Comparison of ENCODE assay signal across 8 cellular contexts in genomic region chr6:142886431-142887170, GRCh38. TPM values are rescaled to one million over a fixed set of nuclear protein-coding genes. Genes with fewer than 3 reads are reported as not detected.
DNase-seq lines count a peak whose midpoint lies in the region; ATAC-seq and TF ChIP-seq lines count a peak whose summit lies in the region.

No MANE protein-coding gene starts in this region.

- H3K4me3 ChIP-seq in PC-3 (ENCODE audit: low read length): no peak overlapping the region
- H3K4me3 ChIP-seq in effector memory CD4-positive, alpha-beta T cell (ENCODE audit: insufficient read depth, low read depth, low read length, poor library complexity, severe bottlenecking): no peak overlapping the region
- no peak overlapping the region for H3K4me3 ChIP-seq in neural cell (ENCODE audit: low read length)

- H3K27me3 ChIP-seq in PC-3 (ENCODE audit: low read length): no peaks in the 10 kb centered on the region
- H3K27me3 ChIP-seq in effector memory CD4-positive, alpha-beta T cell (replicated peaks; ENCODE audit: control insufficient read depth, insufficient read depth, low read length, poor library complexity, severe bottlenecking): no peaks in the 10 kb centered on the region
- H3K27me3 ChIP-seq in neural cell (ENCODE audit: insufficient read depth, low read depth, low read length): no peaks in the 10 kb centered on the region

- intact Hi-C loops in PC-3 (cut with micrococcal nuclease): loop anchor here (5.0 to 10.0 kb wide), 2 partner anchors 56 to 192 kb away; no protein-coding TSS in a partner anchor

- CTCF ChIA-PET in PC-3 (lab: Charles Lee): no interaction called here

- no peaks in the 10 kb centered on the region for H3K36me3 ChIP-seq in PC-3 (ENCODE audit: low read depth, low read length)
- no peaks in the 10 kb centered on the region for H3K36me3 ChIP-seq in effector memory CD4-positive, alpha-beta T cell (ENCODE audit: control insufficient read depth, insufficient read depth, low read length)
- no peaks in the 10 kb centered on the region for H3K36me3 ChIP-seq in neural cell (ENCODE audit: insufficient read depth, low read length)

- peak overlapping the region; percentile 96 for H3K27ac ChIP-seq in PC-3 (ENCODE audit: low read length)
- peak overlapping the region; percentile 82 for H3K27ac ChIP-seq in effector memory CD4-positive, alpha-beta T cell (ENCODE audit: insufficient read depth, low read length, poor library complexity, severe bottlenecking)
- peak overlapping the region; percentile 97 for H3K27ac ChIP-seq in neural cell (ENCODE audit: low read length)

- H3K4me2 ChIP-seq in PC-3 (ENCODE audit: low read length): no peak overlapping the region
- H3K4me2 ChIP-seq in neural cell (ENCODE audit: low read length): peak overlapping the region; percentile 3

- in situ Hi-C loops in Caki2 (cut with HindIII; ENCODE audit: low pct_unique_long_range_greater_than_20kb, low sequenced_read_pairs): no loop called here

- TF ChIP-seq CTCF in PC-3 (conservative IDR thresholded peaks at IDR 0.05; ENCODE audit: low read depth, low read length) (peak; percentile 61), neural cell (IDR thresholded peaks at IDR 0.05; ENCODE audit: poor library complexity, severe bottlenecking) (peak; percentile 63)

- peak; percentile 53 for DNase-seq in Caki2 (ENCODE audit: low read depth)
- DNase-seq in PC-3: peak; percentile 52
- no peak for DNase-seq in effector memory CD4-positive, alpha-beta T cell
- no peak for DNase-seq in activated CD4-positive, alpha-beta T cell treated with anti-CD3 and anti-CD28 coated beads, Interleukin-2, amount 50 U/mL, for 4 hours
- DNase-seq in putamen (ENCODE audit: low spot score): no peak

- TF ChIP-seq RAD21 in neural cell (conservative IDR thresholded peaks at IDR 0.05): peak; percentile 44

- no peaks in the 10 kb centered on the region for H3K9me2 ChIP-seq in PC-3 (replicated peaks; ENCODE audit: low read length)
- no peaks in the 10 kb centered on the region for H3K9me2 ChIP-seq in neural cell (ENCODE audit: insufficient read depth, low read length)

- no peaks in the 10 kb centered on the region for H3K9me3 ChIP-seq in PC-3 (ENCODE audit: low read length)
- H3K9me3 ChIP-seq in effector memory CD4-positive, alpha-beta T cell (ENCODE audit: control insufficient read depth, low read length): no peaks in the 10 kb centered on the region
- H3K9me3 ChIP-seq in neural cell (ENCODE audit: low read length): no peaks in the 10 kb centered on the region

- peaks cover 50% of the 10 kb centered on the region for H3K4me1 ChIP-seq in PC-3 (ENCODE audit: insufficient read depth, low read length)
- H3K4me1 ChIP-seq in effector memory CD4-positive, alpha-beta T cell (ENCODE audit: control insufficient read depth, insufficient read depth, low read length, poor library complexity, severe bottlenecking): peaks cover 43% of the 10 kb centered on the region

- H2AFZ ChIP-seq in PC-3 (ENCODE audit: low read length) (no peak overlapping the region), neural cell (ENCODE audit: low read depth, low read length) (no peak overlapping the region)

- H3K9ac ChIP-seq in PC-3 (ENCODE audit: low read length): peak overlapping the region; percentile 86
- H3K9ac ChIP-seq in neural cell (ENCODE audit: low read length): peak overlapping the region; percentile 82

- no peak for TF ChIP-seq EP300 in neural cell (conservative IDR thresholded peaks at IDR 0.05; ENCODE audit: poor library complexity, severe bottlenecking)

- ATAC-seq in GM19023 (IDR thresholded peaks at IDR 0.05; ENCODE audit: unreplicated experiment) (peak; percentile 72), HG03103 (IDR thresholded peaks at IDR 0.05; ENCODE audit: low read depth, unreplicated experiment) (peak; percentile 75), PC-3 (0 out of 2 replicates have a peak, but pooled peaks have one; percentile 23)

- H4K20me1 ChIP-seq in PC-3 (ENCODE audit: low read length): no peaks in the 10 kb centered on the region
- H4K20me1 ChIP-seq in neural cell (ENCODE audit: insufficient read depth): no peaks in the 10 kb centered on the region

- no TSS peak for BruUV-seq in PC-3 (replicated peaks; lab: Mats Ljungman, UMichigan)

- POLR2A ChIA-PET in PC-3 (lab: Charles Lee; ENCODE audit: unreplicated experiment): no interaction called here

- H3K79me2 ChIP-seq in PC-3 (ENCODE audit: low read length) (peaks cover 37% of the 10 kb centered on the region), neural cell (replicated peaks; ENCODE audit: insufficient read depth, low read length) (peaks cover 21% of the 10 kb centered on the region)

- H3F3A ChIP-seq in PC-3 (ENCODE audit: low read length, unreplicated experiment) (no peaks in the 10 kb centered on the region), neural cell (ENCODE audit: insufficient read depth, low read length, poor library complexity, severe bottlenecking) (no peaks in the 10 kb centered on the region)

TF ChIP-seq in neural cell, 6 proteins besides CTCF, POLR2A, EP300 and RAD21:
- TF ChIP-seq POLR2AphosphoS5 (IDR thresholded peaks at IDR 0.05) (no peak), MXI1 (conservative IDR thresholded peaks at IDR 0.05; ENCODE audit: poor library complexity, severe bottlenecking) (no peak), REST (IDR thresholded peaks at IDR 0.05; ENCODE audit: borderline replicate concordance) (no peak), SMC3 (conservative IDR thresholded peaks at IDR 0.05; ENCODE audit: poor library complexity) (peak; percentile 50)

RNA-seq across cellular contexts. Expression of gene HIVEP2, which starts 58.4 kb away (rescaled TPM):
- total RNA-seq in Caki2 (2014; rRNA removed; shearing (Covaris generic); ENCODE audit: low replicate concordance): 3.0 and 3.5 TPM in 2 replicates
- 9.1 and 11.9 TPM in 2 replicates for total RNA-seq in PC-3 (2014; rRNA removed)
- 6.0 and 6.9 TPM in 2 replicates for polyA plus RNA-seq in neural cell
- 43.3 and 51.5 TPM in 2 replicates for polyA minus RNA-seq in neural cell

Comparison
In these comparisons a context has a peak if more than half of its experiments do, and no peak if none do; other contexts are left out.
1. DNase-seq: peak in Caki2 (single experiment) and PC-3 (single experiment); none in effector memory CD4-positive, alpha-beta T cell (0 of 3), activated CD4-positive, alpha-beta T cell treated with anti-CD3 and anti-CD28 coated beads, Interleukin-2, amount 50 U/mL, for 4 hours (0 of 2) and putamen (single experiment).
2. ATAC-seq: peak in every context shown above with its lines; median percentile 75 in HG03103; 72 in GM19023; 23 in PC-3.
3. Peak in every context shown above with its lines, with median percentiles within 50 percentile points of each other: H3K27ac ChIP-seq.